In the genomic region with DNA sequence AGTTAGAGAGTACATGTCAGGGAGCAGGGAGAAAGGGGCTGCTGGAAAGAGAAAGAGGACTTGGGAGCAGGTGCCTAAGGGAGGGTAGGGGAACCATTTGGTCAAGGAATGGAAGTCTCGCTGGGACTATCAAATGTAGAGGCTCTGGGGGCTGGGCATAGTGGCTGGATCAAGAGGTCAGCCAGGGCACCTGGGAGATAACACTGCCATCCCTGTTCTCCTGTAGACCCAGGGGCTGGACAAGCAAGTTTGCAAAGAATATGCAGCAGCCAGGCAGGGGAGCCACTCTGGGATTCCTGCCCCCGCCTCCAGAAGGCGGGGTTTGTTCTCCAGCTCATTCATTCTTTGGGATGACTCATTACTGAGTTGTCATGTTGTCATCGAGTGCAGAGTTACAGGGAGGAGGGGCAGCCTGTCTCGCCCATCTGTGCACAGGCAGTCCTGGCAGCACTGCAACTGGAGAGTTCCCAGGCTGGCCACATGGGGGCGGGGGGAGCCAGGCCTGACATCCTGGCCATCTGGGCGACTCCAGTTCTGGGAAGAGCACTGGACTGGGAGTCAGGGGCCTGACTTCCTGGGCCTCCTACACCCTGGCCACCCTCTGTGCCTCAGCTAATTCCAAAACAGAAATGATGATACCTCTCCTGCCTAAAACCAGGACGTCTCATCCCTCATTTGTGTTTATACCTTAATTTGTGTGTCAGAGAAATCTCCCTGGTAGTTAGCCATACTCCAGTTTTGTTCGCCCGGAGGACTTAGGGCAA, we compare ENCODE assay signal across 1 cellular context.
TF ChIP-seq lines count a peak whose summit lies in the region.

No MANE protein-coding gene starts in this region.

TF ChIP-seq in HepG2, 621 proteins besides CTCF, POLR2A, EP300 and RAD21 (continued from another document and continues in another):
- TF ChIP-seq ZFAT (CRISPR knock-in tag; conservative IDR thresholded peaks at IDR 0.05) (no peak), TBP (CRISPR knock-in tag; IDR thresholded peaks at IDR 0.05) (no peak), SNRNP70 (IDR thresholded peaks at IDR 0.05; ENCODE audit: low read depth, low read length) (no peak), HIVEP1 (CRISPR knock-in tag; IDR thresholded peaks at IDR 0.05) (peak; percentile 41; the same call in 1 of the 2 replicates), KAT7 (CRISPR knock-in tag; IDR thresholded peaks at IDR 0.05; ENCODE audit: borderline replicate concordance) (0 out of 2 replicates have a peak, but pooled peaks have one; percentile 83), ZNF83 (CRISPR knock-in tag; IDR thresholded peaks at IDR 0.05; ENCODE audit: borderline replicate concordance) (no peak), U2AF1 (optimal IDR thresholded peaks at IDR 0.05; ENCODE audit: low read depth, low read length) (no peak), ZNF670 (CRISPR knock-in tag; IDR thresholded peaks at IDR 0.05; ENCODE audit: borderline replicate concordance) (no peak), AGO2 (optimal IDR thresholded peaks at IDR 0.05; ENCODE audit: low read depth, low read length) (no peak), NR2F2 (IDR thresholded peaks at IDR 0.05; ENCODE audit: borderline replicate concordance, low read depth) (0 out of 2 replicates have a peak, but pooled peaks have one; percentile 41), CCDC6 (CRISPR knock-in tag; IDR thresholded peaks at IDR 0.05) (no peak; the same call in 1 of the 2 replicates), ZKSCAN8 (CRISPR knock-in tag; IDR thresholded peaks at IDR 0.05; ENCODE audit: borderline replicate concordance) (peak; percentile 92), SSRP1 (CRISPR knock-in tag; IDR thresholded peaks at IDR 0.05) (no peak), ZFP37 (CRISPR knock-in tag; IDR thresholded peaks at IDR 0.05; ENCODE audit: borderline replicate concordance) (0 out of 2 replicates have a peak, but pooled peaks have one; percentile 64), ZNF124 (CRISPR knock-in tag; IDR thresholded peaks at IDR 0.05) (peak; percentile 38; the same call in 1 of the 2 replicates), MAFF (IDR thresholded peaks at IDR 0.05; ENCODE audit: low read depth, low read length) (no peak), TSC22D2 (CRISPR knock-in tag; IDR thresholded peaks at IDR 0.05; ENCODE audit: borderline replicate concordance) (peak; percentile 81), ZNF430 (CRISPR knock-in tag; IDR thresholded peaks at IDR 0.05) (peak; percentile 59; the same call in 1 of the 2 replicates), MBD4 (IDR thresholded peaks at IDR 0.05; ENCODE audit: borderline replicate concordance, low read length) (no peak), HES4 (CRISPR knock-in tag; IDR thresholded peaks at IDR 0.05; ENCODE audit: borderline replicate concordance) (no peak), PLRG1 (conservative IDR thresholded peaks at IDR 0.05) (no peak), TCF12 (IDR thresholded peaks at IDR 0.05) (no peak), TCF12 (CRISPR knock-in tag; IDR thresholded peaks at IDR 0.05) (no peak), ZSCAN25 (CRISPR knock-in tag; IDR thresholded peaks at IDR 0.05) (no peak), ZNF841 (CRISPR knock-in tag; IDR thresholded peaks at IDR 0.05; ENCODE audit: borderline replicate concordance) (no peak), ZMYM2 (CRISPR knock-in tag; IDR thresholded peaks at IDR 0.05) (0 out of 2 replicates have a peak, but pooled peaks have one; percentile 66)
- TF ChIP-seq, protein P1, sequence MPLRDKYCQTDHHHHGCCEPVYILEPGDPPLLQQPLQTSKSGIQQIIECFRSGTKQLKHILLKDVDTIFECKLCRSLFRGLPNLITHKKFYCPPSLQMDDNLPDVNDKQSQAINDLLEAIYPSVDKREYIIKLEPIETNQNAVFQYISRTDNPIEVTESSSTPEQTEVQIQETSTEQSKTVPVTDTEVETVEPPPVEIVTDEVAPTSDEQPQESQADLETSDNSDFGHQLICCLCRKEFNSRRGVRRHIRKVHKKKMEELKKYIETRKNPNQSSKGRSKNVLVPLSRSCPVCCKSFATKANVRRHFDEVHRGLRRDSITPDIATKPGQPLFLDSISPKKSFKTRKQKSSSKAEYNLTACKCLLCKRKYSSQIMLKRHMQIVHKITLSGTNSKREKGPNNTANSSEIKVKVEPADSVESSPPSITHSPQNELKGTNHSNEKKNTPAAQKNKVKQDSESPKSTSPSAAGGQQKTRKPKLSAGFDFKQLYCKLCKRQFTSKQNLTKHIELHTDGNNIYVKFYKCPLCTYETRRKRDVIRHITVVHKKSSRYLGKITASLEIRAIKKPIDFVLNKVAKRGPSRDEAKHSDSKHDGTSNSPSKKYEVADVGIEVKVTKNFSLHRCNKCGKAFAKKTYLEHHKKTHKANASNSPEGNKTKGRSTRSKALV (CRISPR knock-in tag; IDR thresholded peaks at IDR 0.05) = no peak
- TF ChIP-seq, protein P2, sequence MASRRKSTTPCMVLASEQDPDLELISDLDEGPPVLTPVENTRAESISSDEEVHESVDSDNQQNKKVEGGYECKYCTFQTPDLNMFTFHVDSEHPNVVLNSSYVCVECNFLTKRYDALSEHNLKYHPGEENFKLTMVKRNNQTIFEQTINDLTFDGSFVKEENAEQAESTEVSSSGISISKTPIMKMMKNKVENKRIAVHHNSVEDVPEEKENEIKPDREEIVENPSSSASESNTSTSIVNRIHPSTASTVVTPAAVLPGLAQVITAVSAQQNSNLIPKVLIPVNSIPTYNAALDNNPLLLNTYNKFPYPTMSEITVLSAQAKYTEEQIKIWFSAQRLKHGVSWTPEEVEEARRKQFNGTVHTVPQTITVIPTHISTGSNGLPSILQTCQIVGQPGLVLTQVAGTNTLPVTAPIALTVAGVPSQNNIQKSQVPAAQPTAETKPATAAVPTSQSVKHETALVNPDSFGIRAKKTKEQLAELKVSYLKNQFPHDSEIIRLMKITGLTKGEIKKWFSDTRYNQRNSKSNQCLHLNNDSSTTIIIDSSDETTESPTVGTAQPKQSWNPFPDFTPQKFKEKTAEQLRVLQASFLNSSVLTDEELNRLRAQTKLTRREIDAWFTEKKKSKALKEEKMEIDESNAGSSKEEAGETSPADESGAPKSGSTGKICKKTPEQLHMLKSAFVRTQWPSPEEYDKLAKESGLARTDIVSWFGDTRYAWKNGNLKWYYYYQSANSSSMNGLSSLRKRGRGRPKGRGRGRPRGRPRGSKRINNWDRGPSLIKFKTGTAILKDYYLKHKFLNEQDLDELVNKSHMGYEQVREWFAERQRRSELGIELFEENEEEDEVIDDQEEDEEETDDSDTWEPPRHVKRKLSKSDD (CRISPR knock-in tag; IDR thresholded peaks at IDR 0.05; ENCODE audit: low read depth) = no peak
- TF ChIP-seq, protein P3, sequence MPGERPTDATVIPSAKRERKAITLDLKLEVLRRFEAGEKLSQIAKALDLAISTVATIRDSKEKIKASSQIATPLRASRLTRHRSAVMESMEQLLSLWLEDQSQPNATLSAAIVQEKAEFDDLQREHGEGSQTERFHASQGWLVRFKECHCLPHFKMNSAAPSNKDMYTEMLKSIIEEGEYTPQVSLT (CRISPR knock-in tag; IDR thresholded peaks at IDR 0.05; ENCODE audit: borderline replicate concordance, low read depth) = no peak
- TF ChIP-seq, protein P4, sequence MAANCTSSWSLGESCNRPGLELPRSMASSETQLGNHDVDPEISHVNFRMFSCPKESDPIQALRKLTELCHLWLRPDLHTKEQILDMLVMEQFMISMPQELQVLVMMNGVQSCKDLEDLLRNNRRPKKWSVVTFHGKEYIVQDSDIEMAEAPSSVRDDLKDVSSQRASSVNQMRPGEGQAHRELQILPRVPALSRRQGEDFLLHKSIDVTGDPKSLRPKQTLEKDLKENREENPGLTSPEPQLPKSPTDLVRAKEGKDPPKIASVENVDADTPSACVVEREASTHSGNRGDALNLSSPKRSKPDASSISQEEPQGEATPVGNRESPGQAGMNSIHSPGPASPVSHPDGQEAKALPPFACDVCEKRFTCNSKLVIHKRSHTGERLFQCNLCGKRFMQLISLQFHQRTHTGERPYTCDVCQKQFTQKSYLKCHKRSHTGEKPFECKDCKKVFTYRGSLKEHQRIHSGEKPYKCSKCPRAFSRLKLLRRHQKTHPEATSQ (CRISPR knock-in tag; IDR thresholded peaks at IDR 0.05; ENCODE audit: borderline replicate concordance) = no peak
- TF ChIP-seq, protein P5, sequence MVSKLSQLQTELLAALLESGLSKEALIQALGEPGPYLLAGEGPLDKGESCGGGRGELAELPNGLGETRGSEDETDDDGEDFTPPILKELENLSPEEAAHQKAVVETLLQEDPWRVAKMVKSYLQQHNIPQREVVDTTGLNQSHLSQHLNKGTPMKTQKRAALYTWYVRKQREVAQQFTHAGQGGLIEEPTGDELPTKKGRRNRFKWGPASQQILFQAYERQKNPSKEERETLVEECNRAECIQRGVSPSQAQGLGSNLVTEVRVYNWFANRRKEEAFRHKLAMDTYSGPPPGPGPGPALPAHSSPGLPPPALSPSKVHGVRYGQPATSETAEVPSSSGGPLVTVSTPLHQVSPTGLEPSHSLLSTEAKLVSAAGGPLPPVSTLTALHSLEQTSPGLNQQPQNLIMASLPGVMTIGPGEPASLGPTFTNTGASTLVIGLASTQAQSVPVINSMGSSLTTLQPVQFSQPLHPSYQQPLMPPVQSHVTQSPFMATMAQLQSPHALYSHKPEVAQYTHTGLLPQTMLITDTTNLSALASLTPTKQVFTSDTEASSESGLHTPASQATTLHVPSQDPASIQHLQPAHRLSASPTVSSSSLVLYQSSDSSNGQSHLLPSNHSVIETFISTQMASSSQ (IDR thresholded peaks at IDR 0.05; ENCODE audit: low read depth) = no peak
- TF ChIP-seq, protein P5 (CRISPR knock-in tag; IDR thresholded peaks at IDR 0.05; ENCODE audit: borderline replicate concordance) = no peak; the same call in 1 of the 2 replicates
- TF ChIP-seq, protein P6, sequence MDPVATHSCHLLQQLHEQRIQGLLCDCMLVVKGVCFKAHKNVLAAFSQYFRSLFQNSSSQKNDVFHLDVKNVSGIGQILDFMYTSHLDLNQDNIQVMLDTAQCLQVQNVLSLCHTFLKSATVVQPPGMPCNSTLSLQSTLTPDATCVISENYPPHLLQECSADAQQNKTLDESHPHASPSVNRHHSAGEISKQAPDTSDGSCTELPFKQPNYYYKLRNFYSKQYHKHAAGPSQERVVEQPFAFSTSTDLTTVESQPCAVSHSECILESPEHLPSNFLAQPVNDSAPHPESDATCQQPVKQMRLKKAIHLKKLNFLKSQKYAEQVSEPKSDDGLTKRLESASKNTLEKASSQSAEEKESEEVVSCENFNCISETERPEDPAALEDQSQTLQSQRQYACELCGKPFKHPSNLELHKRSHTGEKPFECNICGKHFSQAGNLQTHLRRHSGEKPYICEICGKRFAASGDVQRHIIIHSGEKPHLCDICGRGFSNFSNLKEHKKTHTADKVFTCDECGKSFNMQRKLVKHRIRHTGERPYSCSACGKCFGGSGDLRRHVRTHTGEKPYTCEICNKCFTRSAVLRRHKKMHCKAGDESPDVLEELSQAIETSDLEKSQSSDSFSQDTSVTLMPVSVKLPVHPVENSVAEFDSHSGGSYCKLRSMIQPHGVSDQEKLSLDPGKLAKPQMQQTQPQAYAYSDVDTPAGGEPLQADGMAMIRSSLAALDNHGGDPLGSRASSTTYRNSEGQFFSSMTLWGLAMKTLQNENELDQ (CRISPR knock-in tag; IDR thresholded peaks at IDR 0.05; ENCODE audit: borderline replicate concordance) = no peak
- TF ChIP-seq, protein P7, sequence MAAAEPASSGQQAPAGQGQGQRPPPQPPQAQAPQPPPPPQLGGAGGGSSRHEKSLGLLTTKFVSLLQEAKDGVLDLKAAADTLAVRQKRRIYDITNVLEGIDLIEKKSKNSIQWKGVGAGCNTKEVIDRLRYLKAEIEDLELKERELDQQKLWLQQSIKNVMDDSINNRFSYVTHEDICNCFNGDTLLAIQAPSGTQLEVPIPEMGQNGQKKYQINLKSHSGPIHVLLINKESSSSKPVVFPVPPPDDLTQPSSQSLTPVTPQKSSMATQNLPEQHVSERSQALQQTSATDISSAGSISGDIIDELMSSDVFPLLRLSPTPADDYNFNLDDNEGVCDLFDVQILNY (CRISPR knock-in tag; conservative IDR thresholded peaks at IDR 0.05) = no peak
- TF ChIP-seq, protein P8, sequence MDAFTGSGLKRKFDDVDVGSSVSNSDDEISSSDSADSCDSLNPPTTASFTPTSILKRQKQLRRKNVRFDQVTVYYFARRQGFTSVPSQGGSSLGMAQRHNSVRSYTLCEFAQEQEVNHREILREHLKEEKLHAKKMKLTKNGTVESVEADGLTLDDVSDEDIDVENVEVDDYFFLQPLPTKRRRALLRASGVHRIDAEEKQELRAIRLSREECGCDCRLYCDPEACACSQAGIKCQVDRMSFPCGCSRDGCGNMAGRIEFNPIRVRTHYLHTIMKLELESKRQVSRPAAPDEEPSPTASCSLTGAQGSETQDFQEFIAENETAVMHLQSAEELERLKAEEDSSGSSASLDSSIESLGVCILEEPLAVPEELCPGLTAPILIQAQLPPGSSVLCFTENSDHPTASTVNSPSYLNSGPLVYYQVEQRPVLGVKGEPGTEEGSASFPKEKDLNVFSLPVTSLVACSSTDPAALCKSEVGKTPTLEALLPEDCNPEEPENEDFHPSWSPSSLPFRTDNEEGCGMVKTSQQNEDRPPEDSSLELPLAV (CRISPR knock-in tag; conservative IDR thresholded peaks at IDR 0.05; ENCODE audit: low read depth) = no peak
- TF ChIP-seq, protein P9, sequence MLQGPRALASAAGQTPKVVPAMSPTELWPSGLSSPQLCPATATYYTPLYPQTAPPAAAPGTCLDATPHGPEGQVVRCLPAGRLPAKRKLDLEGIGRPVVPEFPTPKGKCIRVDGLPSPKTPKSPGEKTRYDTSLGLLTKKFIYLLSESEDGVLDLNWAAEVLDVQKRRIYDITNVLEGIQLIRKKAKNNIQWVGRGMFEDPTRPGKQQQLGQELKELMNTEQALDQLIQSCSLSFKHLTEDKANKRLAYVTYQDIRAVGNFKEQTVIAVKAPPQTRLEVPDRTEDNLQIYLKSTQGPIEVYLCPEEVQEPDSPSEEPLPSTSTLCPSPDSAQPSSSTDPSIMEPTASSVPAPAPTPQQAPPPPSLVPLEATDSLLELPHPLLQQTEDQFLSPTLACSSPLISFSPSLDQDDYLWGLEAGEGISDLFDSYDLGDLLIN (CRISPR knock-in tag; IDR thresholded peaks at IDR 0.05; ENCODE audit: borderline replicate concordance) = no peak
- TF ChIP-seq, protein P10, sequence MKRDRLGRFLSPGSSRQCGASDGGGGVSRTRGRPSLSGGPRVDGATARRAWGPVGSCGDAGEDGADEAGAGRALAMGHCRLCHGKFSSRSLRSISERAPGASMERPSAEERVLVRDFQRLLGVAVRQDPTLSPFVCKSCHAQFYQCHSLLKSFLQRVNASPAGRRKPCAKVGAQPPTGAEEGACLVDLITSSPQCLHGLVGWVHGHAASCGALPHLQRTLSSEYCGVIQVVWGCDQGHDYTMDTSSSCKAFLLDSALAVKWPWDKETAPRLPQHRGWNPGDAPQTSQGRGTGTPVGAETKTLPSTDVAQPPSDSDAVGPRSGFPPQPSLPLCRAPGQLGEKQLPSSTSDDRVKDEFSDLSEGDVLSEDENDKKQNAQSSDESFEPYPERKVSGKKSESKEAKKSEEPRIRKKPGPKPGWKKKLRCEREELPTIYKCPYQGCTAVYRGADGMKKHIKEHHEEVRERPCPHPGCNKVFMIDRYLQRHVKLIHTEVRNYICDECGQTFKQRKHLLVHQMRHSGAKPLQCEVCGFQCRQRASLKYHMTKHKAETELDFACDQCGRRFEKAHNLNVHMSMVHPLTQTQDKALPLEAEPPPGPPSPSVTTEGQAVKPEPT (CRISPR knock-in tag; IDR thresholded peaks at IDR 0.05; ENCODE audit: low read depth) = no peak
